In the genomic region with DNA sequence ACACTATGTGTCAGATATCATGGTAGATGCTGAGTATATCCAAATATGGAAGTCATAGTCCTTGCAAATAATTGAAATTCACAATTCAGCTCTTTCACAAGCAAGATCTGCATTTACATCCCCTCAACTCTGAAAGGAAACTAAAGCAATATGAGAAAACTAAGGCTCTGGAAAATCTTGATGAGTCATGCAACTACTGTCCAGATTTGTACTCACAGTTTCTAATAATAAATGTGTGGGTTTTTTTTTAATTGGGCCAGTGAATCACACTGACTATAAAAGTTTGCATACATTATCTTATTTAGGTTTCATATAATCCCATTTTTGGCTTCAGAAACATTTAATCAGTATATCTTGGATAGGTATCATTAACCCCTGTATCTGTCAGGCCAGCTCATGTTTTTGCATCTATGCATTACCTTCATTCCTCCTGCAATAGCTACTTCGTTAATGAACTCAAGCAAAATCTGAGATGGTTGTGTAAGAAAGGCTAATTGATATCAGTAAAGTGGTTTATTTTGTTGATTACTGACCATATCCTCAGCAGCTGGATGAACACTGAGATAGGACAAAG, we compare ENCODE assay signal across 14 cellular contexts. TPM values are rescaled to one million over a fixed set of nuclear protein-coding genes. Genes with fewer than 3 reads are reported as not detected.
DNase-seq lines count a peak whose midpoint lies in the region; ATAC-seq and TF ChIP-seq lines count a peak whose summit lies in the region.
"Had no signal": no experiment of that assay in that cellular context is flagged by ENCODE, and none has a peak within 500 bp of the region (broad histone marks: within the 10 kb centered on the region; RNA-seq: fewer than 3 reads in every experiment).

No MANE protein-coding gene starts in this region.

- no peak for TF ChIP-seq RAD21 in IMR-90 (IDR thresholded peaks at IDR 0.05; ENCODE audit: low read length)

- peaks cover 3% of the 10 kb centered on the region; the same call in 1 of the 2 replicates for H3K4me1 ChIP-seq in IMR-90 (ENCODE audit: control insufficient read depth, insufficient read depth, low read length)
- H3K4me1 ChIP-seq in mesendoderm (ENCODE audit: control insufficient read depth, low read depth, low read length) = no peaks in the 10 kb centered on the region

- DNase-seq in EL (peak; percentile 79), IMR-90 (peak; percentile 86), astrocyte of the hippocampus (ENCODE audit: low read depth, low spot score) (peak; percentile 77), middle frontal gyrus (ENCODE audit: extremely low spot score, low spot score) (peak; percentile 50), D341Med (ENCODE audit: low spot score) (no peak), mesendoderm (no peak)
- no peak for DNase-seq in activated CD4-positive, alpha-beta T cell treated with anti-CD3 and anti-CD28 coated beads, Interleukin-2, amount 50 U/mL, for 48 hours
- DNase-seq: activated gamma-delta T cell treated with Interleukin-2 at 50 U/mL for 16 hours; DMS79; NCI-H1436; stimulated activated CD4-positive, alpha-beta T cell treated with anti-CD3 and anti-CD28 coated beads, Interleukin-4, amount 100 ng/mL, for 24 hours had no signal

- peak overlapping the region; percentile 81 for H2BK20ac ChIP-seq in IMR-90 (ENCODE audit: low read depth, low read length)

- no peak overlapping the region for H2AK9ac ChIP-seq in IMR-90 (replicated peaks; ENCODE audit: low read depth, low read length, poor library complexity)

- ATAC-seq in IMR-90 (ENCODE audit: low read depth) = peak; percentile 83
- no peak for ATAC-seq in HG02840 (IDR thresholded peaks at IDR 0.05; ENCODE audit: low FRiP score, unreplicated experiment)
- ATAC-seq: esophagus mucosa had no signal

- no peak overlapping the region for H2AK5ac ChIP-seq in IMR-90 (ENCODE audit: low read depth, low read length)
- H2AK5ac ChIP-seq in mesendoderm (ENCODE audit: low read length) = no peak overlapping the region

- H3K4me3 ChIP-seq in IMR-90 (ENCODE audit: insufficient read depth, low read depth, low read length) = no peak overlapping the region
- no peak overlapping the region for H3K4me3 ChIP-seq in mesendoderm (ENCODE audit: low read length)

- H3K4ac ChIP-seq in IMR-90 (ENCODE audit: low read depth, low read length) = peak overlapping the region; percentile 79; the same call in 1 of the 2 replicates
- no peak overlapping the region for H3K4ac ChIP-seq in mesendoderm (ENCODE audit: low read depth, low read length)

- no peak for TF ChIP-seq POLR2A in IMR-90 (IDR thresholded peaks at IDR 0.05; ENCODE audit: low read depth, low read length)

- in situ Hi-C loops in IMR-90 (cut with MboI; ENCODE audit: low sequenced_read_pairs) = no loop called here

- H3K36me3 ChIP-seq in IMR-90 (ENCODE audit: control insufficient read depth, insufficient read depth, low read length) (no peaks in the 10 kb centered on the region), mesendoderm (ENCODE audit: control insufficient read depth, insufficient read depth, low read length) (no peaks in the 10 kb centered on the region)

- WGBS in IMR-90 (ENCODE audit: extremely low coverage in 2 of 2, insufficient read length in 1 of 2), 2 experiments = no CpG with 5 or more reads among the region's 1 CpG
- no CpG with 5 or more reads among the region's 1 CpG for WGBS in mesendoderm (ENCODE audit: extremely low coverage, insufficient coverage, low lambda C conversion rate)

- H4K8ac ChIP-seq in IMR-90 (ENCODE audit: low read depth in 2 of 2, low read length in 2 of 2) (peak overlapping the region in 1 of 2 experiments; percentile 72; a peak in 2 of 4 replicates), mesendoderm (ENCODE audit: low read depth, low read length) (no peak overlapping the region)

- H3K9ac ChIP-seq in IMR-90 (ENCODE audit: low read depth, low read length) (no peak overlapping the region), mesendoderm (ENCODE audit: low read length) (no peak overlapping the region)

- H2BK15ac ChIP-seq in IMR-90 (ENCODE audit: low read depth, low read length) = 0 out of 3 replicates have a peak overlapping the region, but pooled peaks have one; percentile 29
- no peak overlapping the region for H2BK15ac ChIP-seq in mesendoderm (replicated peaks; ENCODE audit: low read depth)

- peak overlapping the region; percentile 30; the same call in 1 of the 2 replicates for H3K4me2 ChIP-seq in IMR-90 (ENCODE audit: low read depth, low read length)
- H3K4me2 ChIP-seq in mesendoderm (ENCODE audit: low read length) = no peak overlapping the region

- H3K9me1 ChIP-seq in IMR-90 (ENCODE audit: insufficient read depth, low read length) = no peaks in the 10 kb centered on the region; the same call in 1 of the 2 replicates

- peak overlapping the region; percentile 85; the same call in 1 of the 2 replicates for H2BK120ac ChIP-seq in IMR-90 (ENCODE audit: low read depth, low read length)
- H2BK120ac ChIP-seq in mesendoderm (ENCODE audit: low read depth, low read length) = no peak overlapping the region

- H2BK5ac ChIP-seq in IMR-90 (ENCODE audit: low read depth, low read length, poor library complexity, severe bottlenecking) = peak overlapping the region; percentile 85
- no peak overlapping the region for H2BK5ac ChIP-seq in mesendoderm (ENCODE audit: low read length)

- peak overlapping the region; percentile 54; the same call in 1 of the 2 replicates for H3K23ac ChIP-seq in IMR-90 (ENCODE audit: low read depth, low read length)
- no peak overlapping the region for H3K23ac ChIP-seq in mesendoderm (ENCODE audit: low read length)

- dilution Hi-C loops in IMR-90 (cut with HindIII; ENCODE audit: low sequenced_read_pairs, unreplicated experiment) = no loop called here

- no peak for TF ChIP-seq CTCF in IMR-90 (conservative IDR thresholded peaks at IDR 0.05; ENCODE audit: low read depth, low read length)

- H4K5ac ChIP-seq in IMR-90 (ENCODE audit: low read depth, low read length) (peak overlapping the region; percentile 46; the same call in 1 of the 2 replicates), mesendoderm (ENCODE audit: low read length) (no peak overlapping the region)

- H4K91ac ChIP-seq in IMR-90 (ENCODE audit: insufficient read depth, low read depth, low read length) = no peak overlapping the region

- no peaks in the 10 kb centered on the region for H4K20me1 ChIP-seq in IMR-90 (ENCODE audit: insufficient read depth, low read length)

- no TSS peak for BruUV-seq in IMR-90 (replicated peaks; lab: Mats Ljungman, UMichigan)

- peak overlapping the region; percentile 71 for H3K18ac ChIP-seq in IMR-90 (ENCODE audit: low read depth, low read length)
- H3K18ac ChIP-seq in mesendoderm (ENCODE audit: low read length) = no peak overlapping the region

- H3K27me3 ChIP-seq in IMR-90 (ENCODE audit: control insufficient read depth, insufficient read depth, low read length) (no peaks in the 10 kb centered on the region), mesendoderm (ENCODE audit: insufficient read depth, low read length, poor library complexity) (no peaks in the 10 kb centered on the region)

- H3K56ac ChIP-seq in IMR-90 (ENCODE audit: extremely low read depth, insufficient read depth, low read length) (peak overlapping the region; percentile 8; the same call in 1 of the 2 replicates), mesendoderm (ENCODE audit: low read length) (no peak overlapping the region)

- H3K9me3 ChIP-seq in IMR-90 (ENCODE audit: control insufficient read depth, insufficient read depth, low read length) = no peaks in the 10 kb centered on the region

- H3K79me1 ChIP-seq in IMR-90 (ENCODE audit: low read depth in 1 of 2, low read length in 2 of 2) (no peaks in the 10 kb centered on the region), mesendoderm (ENCODE audit: low read length) (no peaks in the 10 kb centered on the region)

- intact Hi-C loops in IMR-90 (cut with micrococcal nuclease) = no loop called here

- peak overlapping the region; percentile 77 for H3K14ac ChIP-seq in IMR-90 (replicated peaks; ENCODE audit: low read depth, low read length)

- peak overlapping the region; percentile 12; the same call in 1 of the 2 replicates for H3K27ac ChIP-seq in IMR-90 (ENCODE audit: insufficient read depth, low read length)
- no peak overlapping the region for H3K27ac ChIP-seq in mesendoderm (ENCODE audit: low read depth, low read length)

- CTCF ChIA-PET in IMR-90 (lab: Yijun Ruan, JAX) = interaction anchor here (0.7 kb wide), 1 partner anchor 71 kb away, joined by 3 read pairs; no protein-coding TSS in a partner anchor

- H2AFZ ChIP-seq in IMR-90 (replicated peaks; ENCODE audit: low read length, poor library complexity) = no peak overlapping the region

- no peaks in the 10 kb centered on the region for H3K79me2 ChIP-seq in mesendoderm (ENCODE audit: control insufficient read depth, insufficient read depth, low read length)

- POLR2A ChIA-PET in IMR-90 (lab: Charles Lee; ENCODE audit: unreplicated experiment) = no interaction called here

TF ChIP-seq in IMR-90, 13 proteins besides CTCF, POLR2A, EP300 and RAD21:
- TF ChIP-seq NFE2L2 (IDR thresholded peaks at IDR 0.05; ENCODE audit: low read depth, low read length) (peak; percentile 93), FOS (IDR thresholded peaks at IDR 0.05; ENCODE audit: low read depth, low read length) (peak; percentile 91), MAFK (IDR thresholded peaks at IDR 0.05; ENCODE audit: low read depth, low read length) (peak; percentile 64), CEBPB (IDR thresholded peaks at IDR 0.05; ENCODE audit: low read depth, low read length) (peak; percentile 49; the same call in 1 of the 2 replicates), BHLHE40 (IDR thresholded peaks at IDR 0.05; ENCODE audit: low read depth, low read length) (no peak)
TF ChIP-seq in IMR-90: peak in this region for 4.

RNA-seq across cellular contexts. Expression of a gene that starts 58.7 kb away (rescaled TPM):
- 9.9 and 10.6 TPM in 2 replicates for total RNA-seq in IMR-90 (2012; rRNA removed)
- polyA plus RNA-seq in IMR-90 (2012; rRNA removed) = 45.2 and 52.9 TPM in 2 replicates
- 21.4 and 25.6 TPM in 2 replicates for polyA plus RNA-seq in IMR-90 (2012; cell fraction: cytosol; rRNA removed)
- 9.8 and 36.9 TPM in 2 replicates for polyA plus RNA-seq in IMR-90 (2012; cell fraction: nucleus; rRNA removed; ENCODE audit: low replicate concordance)
- polyA plus RNA-seq in mesendoderm (2013, experiment 1 of 2) = 0.86 TPM
- polyA plus RNA-seq in mesendoderm (2013, experiment 2 of 2) = 0.78 TPM
- total RNA-seq: T-helper 1 cell treated with Interleukin-12 subunit alpha and Interleukin-12 subunit beta and Interleukin-4 antibody, amounts not matched to agents 30 ng/mL and 1 ng/mL, for 36 hours had no signal

Comparison
In these comparisons a context has a peak if more than half of its experiments do, and no peak if none do; other contexts are left out.
1. DNase-seq: peak in EL (single experiment), IMR-90 (single experiment), astrocyte of the hippocampus (single experiment) and middle frontal gyrus (single experiment); none in D341Med (single experiment), activated CD4-positive, alpha-beta T cell treated with anti-CD3 and anti-CD28 coated beads, Interleukin-2, amount 50 U/mL, for 48 hours (0 of 2) and mesendoderm (single experiment).